ENCODE assay signal across 8 cellular contexts in the genomic region with DNA sequence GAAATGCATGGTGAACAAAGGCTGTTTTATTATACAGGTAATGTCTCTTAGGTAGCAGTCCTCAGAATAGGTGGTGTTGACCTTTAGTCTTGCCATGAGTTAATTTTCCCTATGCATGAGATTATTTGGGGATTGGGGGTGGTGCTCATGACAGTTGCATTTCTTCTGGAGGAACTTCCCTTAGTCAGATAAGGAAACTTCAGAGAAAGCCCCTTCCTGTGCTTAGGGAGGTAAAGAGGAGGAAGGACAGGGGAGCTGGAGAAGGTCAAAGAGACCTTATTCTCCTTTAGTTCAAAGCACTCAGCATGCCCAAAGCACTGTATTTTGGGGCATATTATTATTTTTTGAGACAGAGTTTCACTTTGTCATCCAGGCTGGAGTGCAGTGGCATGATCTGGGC.
"Had no signal": no experiment of that assay in that cellular context is flagged by ENCODE, and none has a peak within 500 bp of the region (broad histone marks: within the 10 kb centered on the region; RNA-seq: fewer than 3 reads in every experiment).

No MANE protein-coding gene starts in this region.

- FAIRE-seq: HTR-8/SVneo had no signal

- H3K4me3 ChIP-seq: GM23248, HAP-1 had no signal

- H3K9ac ChIP-seq: GM23248 had no signal

- H3K27ac ChIP-seq: GM23248 had no signal

- H2AFZ ChIP-seq: GM23248 had no signal

- ATAC-seq: HCT116 had no signal

- DNase-seq: GM23248, GOT3, H7, IMR-90, KBM-7 had no signal

- H3K9me3 ChIP-seq: HAP-1 had no signal

- H3K36me3 ChIP-seq: HAP-1 had no signal
